ENCODE assay signal across 21 cellular contexts in the genomic region with DNA sequence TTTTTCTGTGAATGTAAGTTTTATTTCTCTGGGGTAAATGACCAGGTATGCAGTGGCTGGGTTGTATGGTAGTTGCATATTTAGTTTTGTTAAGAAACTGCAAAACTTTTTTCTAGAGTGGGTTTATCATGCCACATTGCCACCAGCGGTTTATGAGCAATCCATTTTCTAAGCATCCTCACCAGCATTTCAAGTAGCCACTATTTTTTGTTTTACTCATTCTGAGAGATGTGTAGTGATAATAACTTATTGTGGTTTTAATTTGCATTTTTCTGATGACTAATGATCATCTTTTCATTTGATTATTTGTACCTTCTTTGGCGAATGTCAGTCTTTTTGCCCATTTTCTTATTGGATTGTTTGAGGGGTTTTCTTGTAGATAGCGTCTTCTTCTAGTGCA. TPM values are rescaled to one million over a fixed set of nuclear protein-coding genes. Genes with fewer than 3 reads are reported as not detected.
DNase-seq lines count a peak whose midpoint lies in the region; ATAC-seq lines count a peak whose summit lies in the region.
"Had no signal": no experiment of that assay in that cellular context is flagged by ENCODE, and none has a peak within 500 bp of the region (broad histone marks: within the 10 kb centered on the region; RNA-seq: fewer than 3 reads in every experiment).

No MANE protein-coding gene starts in this region.

- H3K4me3 Mint-ChIP-seq in activated CD4-positive, alpha-beta memory T cell treated with anti-CD3 and anti-CD28 coated beads, Interleukin-2, amount 10 ng/mL, durations not matched to agents 7 days and 5 days: no peak overlapping the region
- H3K4me3 Mint-ChIP-seq: neural crest cell had no signal

- no peak overlapping the region for H3K27ac Mint-ChIP-seq in activated CD4-positive, alpha-beta memory T cell treated with anti-CD3 and anti-CD28 coated beads, Interleukin-2, amount 10 ng/mL, durations not matched to agents 7 days and 5 days

- peaks cover 69% of the 10 kb centered on the region for H3K27me3 Mint-ChIP-seq in activated CD4-positive, alpha-beta memory T cell treated with anti-CD3 and anti-CD28 coated beads, Interleukin-2, amount 10 ng/mL, durations not matched to agents 7 days and 5 days

- ATAC-seq in GM18520 (IDR thresholded peaks at IDR 0.05; ENCODE audit: unreplicated experiment) (peak; percentile 76), HG03175 (IDR thresholded peaks at IDR 0.05; ENCODE audit: unreplicated experiment) (peak; percentile 79), GM19035 (IDR thresholded peaks at IDR 0.05; ENCODE audit: unreplicated experiment) (no peak)
- ATAC-seq: left lung had no signal

- peaks cover 16% of the 10 kb centered on the region for H3K4me1 Mint-ChIP-seq in activated CD4-positive, alpha-beta memory T cell treated with anti-CD3 and anti-CD28 coated beads, Interleukin-2, amount 10 ng/mL, durations not matched to agents 7 days and 5 days

- H3K9me3 Mint-ChIP-seq in activated CD4-positive, alpha-beta memory T cell treated with anti-CD3 and anti-CD28 coated beads, Interleukin-2, amount 10 ng/mL, durations not matched to agents 7 days and 5 days: no peaks in the 10 kb centered on the region

- CTCF ChIA-PET in activated CD4-positive, alpha-beta memory T cell treated with anti-CD3 and anti-CD28 coated beads, Interleukin-2, amount 10 ng/mL, durations not matched to agents 7 days and 5 days (lab: Charles Lee): interaction anchor here (1.1 kb wide), 1 partner anchor 132 kb away, joined by 4 read pairs; no protein-coding TSS in a partner anchor

- no peaks in the 10 kb centered on the region for H3K36me3 Mint-ChIP-seq in activated CD4-positive, alpha-beta memory T cell treated with anti-CD3 and anti-CD28 coated beads, Interleukin-2, amount 10 ng/mL, durations not matched to agents 7 days and 5 days (ENCODE audit: low read depth)

- DNase-seq in activated CD4-positive, alpha-beta T cell treated with anti-CD3 and anti-CD28 coated beads for 48 hours: peak; percentile 6
- no peak for DNase-seq in activated CD4-positive, alpha-beta T cell treated with anti-CD3 and anti-CD28 coated beads for 4 hours
- DNase-seq in activated CD4-positive, alpha-beta memory T cell treated with anti-CD3 and anti-CD28 coated beads, Interleukin-2, amount 10 ng/mL, durations not matched to agents 7 days and 5 days: peak; percentile 17
- DNase-seq in RKO (ENCODE audit: low spot score) (no peak), NCI-H1417 treated with DMSO at 0.1 percent for 48 hours (lab: John Stamatoyannopoulos, UW) (no peak)
- DNase-seq: activated CD4-positive, alpha-beta T cell treated with anti-CD3 and anti-CD28 coated beads, Interleukin-2, amount 50 U/mL, for 4 hours; DMS 273 treated with DMSO at 0.1 percent for 48 hours; dorsolateral prefrontal cortex; GDM1; glutamatergic neuron; left lung; midbrain; NCI-H146; NCI-H345; NK-92 treated with Interleukin-12 subunit alpha and Interleukin-12 subunit beta, amount 100 ng/mL, for 24 hours; SW 1271; tibial artery had no signal

- POLR2A ChIA-PET in activated CD4-positive, alpha-beta memory T cell treated with anti-CD3 and anti-CD28 coated beads, Interleukin-2, amount 10 ng/mL, durations not matched to agents 7 days and 5 days (lab: Charles Lee): no interaction called here

RNA-seq across cellular contexts. Expression of gene SPRED1, which starts 56.2 kb away (rescaled TPM):
- under 1 TPM; 0.10 to 0.13 TPM for total RNA-seq in activated CD4-positive, alpha-beta memory T cell treated with anti-CD3 and anti-CD28 coated beads, Interleukin-2, amount 10 ng/mL, durations not matched to agents 7 days and 5 days

Comparison
In these comparisons a context has a peak if more than half of its experiments do, and no peak if none do; other contexts are left out.
1. DNase-seq: peak in activated CD4-positive, alpha-beta T cell treated with anti-CD3 and anti-CD28 coated beads for 48 hours (single experiment) and activated CD4-positive, alpha-beta memory T cell treated with anti-CD3 and anti-CD28 coated beads, Interleukin-2, amount 10 ng/mL, durations not matched to agents 7 days and 5 days (single experiment); none in activated CD4-positive, alpha-beta T cell treated with anti-CD3 and anti-CD28 coated beads for 4 hours (0 of 2), RKO (single experiment) and NCI-H1417 treated with DMSO at 0.1 percent for 48 hours (single experiment).